8 cellular contexts compared by ENCODE assay signal in genomic region chr16:68284847-68285246, GRCh38. TPM values are rescaled to one million over a fixed set of nuclear protein-coding genes. Genes with fewer than 3 reads are reported as not detected.
DNase-seq lines count a peak whose midpoint lies in the region; ATAC-seq lines count a peak whose summit lies in the region.

No MANE protein-coding gene starts in this region.

- no peaks in the 10 kb centered on the region for H3K27me3 Mint-ChIP-seq in activated T-cell treated with anti-CD3 and anti-CD28 coated beads, Interleukin-2, amount 50 U/mL, for 4 hours (ENCODE audit: low read depth)
- H3K27me3 Mint-ChIP-seq in activated CD4-positive, alpha-beta memory T cell treated with anti-CD3 and anti-CD28 coated beads, Interleukin-2, amount 10 ng/mL, durations not matched to agents 7 days and 5 days: no peaks in the 10 kb centered on the region

- no peak for DNase-seq in activated T-cell treated with anti-CD3 and anti-CD28 coated beads, Interleukin-2, amount 50 U/mL, for 4 hours
- DNase-seq in activated T-cell treated with anti-CD3 and anti-CD28 coated beads for 4 hours (no peak), substantia nigra (lab: John Stamatoyannopoulos, UW) (no peak), cortex of kidney (lab: John Stamatoyannopoulos, UW) (no peak), dedifferentiated amniotic fluid mesenchymal stem cell (ENCODE audit: extremely low spot score) (no peak), DMS153 (lab: John Stamatoyannopoulos, UW) (no peak)
- no peak for DNase-seq in activated CD4-positive, alpha-beta memory T cell treated with anti-CD3 and anti-CD28 coated beads, Interleukin-2, amount 10 ng/mL, durations not matched to agents 7 days and 5 days

- H3K9me3 Mint-ChIP-seq in activated T-cell treated with anti-CD3 and anti-CD28 coated beads, Interleukin-2, amount 50 U/mL, for 4 hours: no peaks in the 10 kb centered on the region
- H3K9me3 Mint-ChIP-seq in activated CD4-positive, alpha-beta memory T cell treated with anti-CD3 and anti-CD28 coated beads, Interleukin-2, amount 10 ng/mL, durations not matched to agents 7 days and 5 days: no peaks in the 10 kb centered on the region

- H3K27ac Mint-ChIP-seq in activated CD4-positive, alpha-beta memory T cell treated with anti-CD3 and anti-CD28 coated beads, Interleukin-2, amount 10 ng/mL, durations not matched to agents 7 days and 5 days: peak overlapping the region; percentile 92

- peak overlapping the region; percentile 27 for H3K27ac ChIP-seq in substantia nigra (ENCODE audit: low read depth, low read length, poor library complexity, severe bottlenecking)

- POLR2A ChIA-PET in activated CD4-positive, alpha-beta memory T cell treated with anti-CD3 and anti-CD28 coated beads, Interleukin-2, amount 10 ng/mL, durations not matched to agents 7 days and 5 days (lab: Charles Lee): interaction anchor here (1.3 to 9.9 kb wide), 8 partner anchors 9 to 215 kb away, joined by 3 to 85 read pairs (median 26); partner anchors contain the start of genes PRMT7, SLC7A6 and SLC7A6OS

- peak in 1 of 2 donors; percentile 2 for ATAC-seq in activated T-cell treated with anti-CD3 and anti-CD28 coated beads, Interleukin-2, amount 50 U/mL, for 4 hours
- peak; percentile 53 for ATAC-seq in HG03103 (IDR thresholded peaks at IDR 0.05; ENCODE audit: low read depth, unreplicated experiment)

- H3K4me1 Mint-ChIP-seq in activated T-cell treated with anti-CD3 and anti-CD28 coated beads, Interleukin-2, amount 50 U/mL, for 4 hours (ENCODE audit: low read depth): peaks cover 96% of the 10 kb centered on the region
- peaks cover 92% of the 10 kb centered on the region for H3K4me1 Mint-ChIP-seq in activated CD4-positive, alpha-beta memory T cell treated with anti-CD3 and anti-CD28 coated beads, Interleukin-2, amount 10 ng/mL, durations not matched to agents 7 days and 5 days

- peaks cover 55% of the 10 kb centered on the region for H3K36me3 Mint-ChIP-seq in activated T-cell treated with anti-CD3 and anti-CD28 coated beads, Interleukin-2, amount 50 U/mL, for 4 hours (ENCODE audit: insufficient read depth)
- H3K36me3 Mint-ChIP-seq in activated CD4-positive, alpha-beta memory T cell treated with anti-CD3 and anti-CD28 coated beads, Interleukin-2, amount 10 ng/mL, durations not matched to agents 7 days and 5 days (ENCODE audit: low read depth): peaks cover 80% of the 10 kb centered on the region

- H3K4me3 Mint-ChIP-seq in activated T-cell treated with anti-CD3 and anti-CD28 coated beads, Interleukin-2, amount 50 U/mL, for 4 hours: peak overlapping the region; percentile 62
- H3K4me3 Mint-ChIP-seq in activated CD4-positive, alpha-beta memory T cell treated with anti-CD3 and anti-CD28 coated beads, Interleukin-2, amount 10 ng/mL, durations not matched to agents 7 days and 5 days: peak overlapping the region; percentile 53

- CTCF ChIA-PET in activated CD4-positive, alpha-beta memory T cell treated with anti-CD3 and anti-CD28 coated beads, Interleukin-2, amount 10 ng/mL, durations not matched to agents 7 days and 5 days (lab: Charles Lee): interaction anchor here (1.4 to 15.3 kb wide), 5 partner anchors 12 to 44 kb away, joined by 3 to 243 read pairs (median 6); partner anchors contain the start of genes PRMT7, SLC7A6 and SLC7A6OS

RNA-seq across cellular contexts. Expression of gene SLC7A6, which starts 20.5 kb away (rescaled TPM):
- 100 to 1,000 TPM in 2 of 3 donors, 10 to 100 TPM in 1; 91.3 to 103 (median 103) TPM for total RNA-seq in activated T-cell treated with anti-CD3 and anti-CD28 coated beads, Interleukin-2, amount 50 U/mL, for 4 hours
- 10 to 100 TPM; 66.7 to 68.9 TPM for total RNA-seq in activated CD4-positive, alpha-beta memory T cell treated with anti-CD3 and anti-CD28 coated beads, Interleukin-2, amount 10 ng/mL, durations not matched to agents 7 days and 5 days

RNA-seq across cellular contexts. Expression of gene SLC7A6OS, which starts 25.9 kb away (rescaled TPM):
- 10 to 100 TPM; 19.0 to 27.6 (median 21.5) TPM for total RNA-seq in activated T-cell treated with anti-CD3 and anti-CD28 coated beads, Interleukin-2, amount 50 U/mL, for 4 hours
- total RNA-seq in activated CD4-positive, alpha-beta memory T cell treated with anti-CD3 and anti-CD28 coated beads, Interleukin-2, amount 10 ng/mL, durations not matched to agents 7 days and 5 days: 10 to 100 TPM; 30.4 to 31.2 TPM

RNA-seq across cellular contexts. Expression of gene PRMT7, which starts 26.0 kb away (rescaled TPM):
- total RNA-seq in activated T-cell treated with anti-CD3 and anti-CD28 coated beads, Interleukin-2, amount 50 U/mL, for 4 hours: 10 to 100 TPM; 60.3 to 66.8 (median 63.0) TPM
- 10 to 100 TPM; 50.4 to 52.2 TPM for total RNA-seq in activated CD4-positive, alpha-beta memory T cell treated with anti-CD3 and anti-CD28 coated beads, Interleukin-2, amount 10 ng/mL, durations not matched to agents 7 days and 5 days

RNA-seq across cellular contexts. Expression of gene PLA2G15, which starts 39.7 kb away (rescaled TPM):
- 10 to 100 TPM in 1 of 3 donors, 1 to 10 TPM in 2; 7.4 to 11.0 (median 7.9) TPM for total RNA-seq in activated T-cell treated with anti-CD3 and anti-CD28 coated beads, Interleukin-2, amount 50 U/mL, for 4 hours
- 1 to 10 TPM; 7.4 to 7.5 TPM for total RNA-seq in activated CD4-positive, alpha-beta memory T cell treated with anti-CD3 and anti-CD28 coated beads, Interleukin-2, amount 10 ng/mL, durations not matched to agents 7 days and 5 days

RNA-seq across cellular contexts. Expression of gene ESRP2, which starts 48.9 kb away (rescaled TPM):
- 1 to 10 TPM in 1 of 3 donors, under 1 TPM in 2; 0.53 to 1.3 (median 0.68) TPM for total RNA-seq in activated T-cell treated with anti-CD3 and anti-CD28 coated beads, Interleukin-2, amount 50 U/mL, for 4 hours
- not detected for total RNA-seq in activated CD4-positive, alpha-beta memory T cell treated with anti-CD3 and anti-CD28 coated beads, Interleukin-2, amount 10 ng/mL, durations not matched to agents 7 days and 5 days
